13 cellular contexts compared by ENCODE assay signal in genomic region chr1:9842073-9842711, GRCh38. TPM values are rescaled to one million over a fixed set of nuclear protein-coding genes. Genes with fewer than 3 reads are reported as not detected.
DNase-seq lines count a peak whose midpoint lies in the region; ATAC-seq, FAIRE-seq and TF ChIP-seq lines count a peak whose summit lies in the region.
"Had no signal": no experiment of that assay in that cellular context is flagged by ENCODE, and none has a peak within 500 bp of the region (broad histone marks: within the 10 kb centered on the region; RNA-seq: fewer than 3 reads in every experiment).

No MANE protein-coding gene starts in this region.

- CTCF ChIA-PET in activated CD8-positive, alpha-beta T cell treated with anti-CD3 and anti-CD28 coated beads for 36 hours (lab: Charles Lee): interaction anchor here (0.7 to 3.0 kb wide), 2 partner anchors 15 to 58 kb away, joined by 3 to 15 read pairs; no protein-coding TSS in a partner anchor
- CTCF ChIA-PET in activated naive CD4-positive, alpha-beta T cell treated with anti-CD3 and anti-CD28 coated beads, Interleukin-2, amount 10 ng/mL, durations not matched to agents 7 days and 5 days (lab: Charles Lee): interaction anchor here (0.5 to 1.9 kb wide), 2 partner anchors 33 to 56 kb away, joined by 3 to 5 read pairs; no protein-coding TSS in a partner anchor

- no peaks in the 10 kb centered on the region for H3K27me3 ChIP-seq in dorsolateral prefrontal cortex
- H3K27me3 ChIP-seq: gastrocnemius medialis, SJSA1, suprapubic skin had no signal

- DNase-seq in NCI-H82 (lab: John Stamatoyannopoulos, UW) (peak; percentile 99), NCI-H82 treated with DMSO at 0.1 percent for 48 hours (lab: John Stamatoyannopoulos, UW; ENCODE audit: unreplicated experiment) (no peak), NCI-H345 (lab: John Stamatoyannopoulos, UW) (peak; percentile 73), dorsolateral prefrontal cortex (peak in 1 of 10 donors; percentile 33), smooth muscle cell of the brain vasculature (ENCODE audit: low read depth, low spot score) (peak; percentile 78), RCC 7860 (ENCODE audit: low spot score) (no peak)
- no peak for DNase-seq in activated CD8-positive, alpha-beta T cell treated with anti-CD3 and anti-CD28 coated beads for 36 hours
- DNase-seq in activated naive CD4-positive, alpha-beta T cell treated with anti-CD3 and anti-CD28 coated beads, Interleukin-2, amount 10 ng/mL, durations not matched to agents 7 days and 5 days: no peak
- DNase-seq: activated CD4-positive, alpha-beta T cell treated with anti-CD3 and anti-CD28 coated beads, Interleukin-2, amount 50 U/mL, for 48 hours; gastrocnemius medialis had no signal

- no peak for ATAC-seq in activated CD8-positive, alpha-beta T cell treated with anti-CD3 and anti-CD28 coated beads for 36 hours
- ATAC-seq: gastrocnemius medialis had no signal

- no peaks in the 10 kb centered on the region for H3K27me3 Mint-ChIP-seq in activated CD8-positive, alpha-beta T cell treated with anti-CD3 and anti-CD28 coated beads for 36 hours
- peaks cover 56% of the 10 kb centered on the region for H3K27me3 Mint-ChIP-seq in activated naive CD4-positive, alpha-beta T cell treated with anti-CD3 and anti-CD28 coated beads, Interleukin-2, amount 10 ng/mL, durations not matched to agents 7 days and 5 days

- H3K27ac Mint-ChIP-seq in activated CD8-positive, alpha-beta T cell treated with anti-CD3 and anti-CD28 coated beads for 36 hours: no peak overlapping the region
- H3K27ac Mint-ChIP-seq in activated naive CD4-positive, alpha-beta T cell treated with anti-CD3 and anti-CD28 coated beads, Interleukin-2, amount 10 ng/mL, durations not matched to agents 7 days and 5 days: no peak overlapping the region
- H3K27ac Mint-ChIP-seq: activated T-helper 2 cell treated with anti-CD3 and anti-CD28 coated beads, Interferon-gamma antibody, Interleukin-2, Interleukin-4, amounts not matched to agents 10 μg/mL and 5 μg/mL and 100 μg/mL, durations not matched to agents 14 hours and 24 hours and 36 hours had no signal

- no peak for TF ChIP-seq CTCF in dorsolateral prefrontal cortex (IDR thresholded peaks at IDR 0.05 in 54 of 56, conservative IDR thresholded peaks at IDR 0.05 in 2 of 56; ENCODE audit: low read depth in 1 of 56, partially characterized antibody in 56 of 56)
- no peak for TF ChIP-seq CTCF in activated CD8-positive, alpha-beta T cell treated with anti-CD3 and anti-CD28 coated beads for 36 hours (IDR thresholded peaks at IDR 0.05)

- intact Hi-C loops in dorsolateral prefrontal cortex (cut with DNase I): no loop called here
- intact Hi-C loops in activated CD8-positive, alpha-beta T cell treated with anti-CD3 and anti-CD28 coated beads for 36 hours (cut with micrococcal nuclease): no loop called here

- peak overlapping the region in 58 of 59 donors; percentile 60 to 99 (median 92) for H3K27ac ChIP-seq in dorsolateral prefrontal cortex
- H3K27ac ChIP-seq: SJSA1 had no signal

- no peaks in the 10 kb centered on the region for H3K4me1 Mint-ChIP-seq in activated CD8-positive, alpha-beta T cell treated with anti-CD3 and anti-CD28 coated beads for 36 hours (ENCODE audit: low read depth)
- H3K4me1 Mint-ChIP-seq in activated naive CD4-positive, alpha-beta T cell treated with anti-CD3 and anti-CD28 coated beads, Interleukin-2, amount 10 ng/mL, durations not matched to agents 7 days and 5 days: peaks cover 4% of the 10 kb centered on the region

- POLR2A ChIA-PET in activated CD8-positive, alpha-beta T cell treated with anti-CD3 and anti-CD28 coated beads for 36 hours (lab: Charles Lee): interaction anchor here (1.1 kb wide), 1 partner anchor 57 kb away, joined by 4 read pairs; no protein-coding TSS in a partner anchor

- no peak overlapping the region for H3K4me3 Mint-ChIP-seq in activated CD8-positive, alpha-beta T cell treated with anti-CD3 and anti-CD28 coated beads for 36 hours
- no peak overlapping the region for H3K4me3 Mint-ChIP-seq in activated naive CD4-positive, alpha-beta T cell treated with anti-CD3 and anti-CD28 coated beads, Interleukin-2, amount 10 ng/mL, durations not matched to agents 7 days and 5 days

- H3K4me3 ChIP-seq in dorsolateral prefrontal cortex: no peak overlapping the region
- H3K4me3 ChIP-seq: gastrocnemius medialis, SJSA1, suprapubic skin had no signal

- no peaks in the 10 kb centered on the region for H3K9me3 Mint-ChIP-seq in activated CD8-positive, alpha-beta T cell treated with anti-CD3 and anti-CD28 coated beads for 36 hours
- H3K9me3 Mint-ChIP-seq in activated naive CD4-positive, alpha-beta T cell treated with anti-CD3 and anti-CD28 coated beads, Interleukin-2, amount 10 ng/mL, durations not matched to agents 7 days and 5 days: no peaks in the 10 kb centered on the region
- H3K9me3 Mint-ChIP-seq: activated T-helper 2 cell treated with anti-CD3 and anti-CD28 coated beads, Interferon-gamma antibody, Interleukin-2, Interleukin-4, amounts not matched to agents 10 μg/mL and 5 μg/mL and 100 μg/mL, durations not matched to agents 14 hours and 24 hours and 36 hours had no signal

- no peak for FAIRE-seq in RCC 7860 (lab: Jason Lieb, UNC)

- H3K36me3 Mint-ChIP-seq in activated CD8-positive, alpha-beta T cell treated with anti-CD3 and anti-CD28 coated beads for 36 hours (ENCODE audit: low read depth): no peaks in the 10 kb centered on the region
- no peaks in the 10 kb centered on the region for H3K36me3 Mint-ChIP-seq in activated naive CD4-positive, alpha-beta T cell treated with anti-CD3 and anti-CD28 coated beads, Interleukin-2, amount 10 ng/mL, durations not matched to agents 7 days and 5 days

RNA-seq across cellular contexts. Expression of gene CLSTN1, which starts 18.4 kb away (rescaled TPM):
- total RNA-seq in dorsolateral prefrontal cortex: 100 to 1,000 TPM; 260 to 770 (median 557) TPM
- 10 to 100 TPM; 29.3 to 29.9 TPM for total RNA-seq in activated CD8-positive, alpha-beta T cell treated with anti-CD3 and anti-CD28 coated beads for 36 hours

Comparison
In these comparisons a context has a peak if more than half of its experiments do, and no peak if none do; other contexts are left out.
1. DNase-seq: peak in NCI-H82 (single experiment), NCI-H345 (single experiment) and smooth muscle cell of the brain vasculature (single experiment); none in NCI-H82 treated with DMSO at 0.1 percent for 48 hours (single experiment), activated CD8-positive, alpha-beta T cell treated with anti-CD3 and anti-CD28 coated beads for 36 hours (single experiment), activated naive CD4-positive, alpha-beta T cell treated with anti-CD3 and anti-CD28 coated beads, Interleukin-2, amount 10 ng/mL, durations not matched to agents 7 days and 5 days (single experiment) and RCC 7860 (single experiment).
2. RNA of gene CLSTN1, which starts 18.4 kb away (total RNA-seq): 260 to 770 TPM in dorsolateral prefrontal cortex; 29.3 to 29.9 TPM in activated CD8-positive, alpha-beta T cell treated with anti-CD3 and anti-CD28 coated beads for 36 hours; every median in the first group is over 4 times any median in the second.